In genomic region chr11:31817054-31817620, GRCh38 we compare ENCODE assay signal across 9 cellular contexts. TPM values are rescaled to one million over a fixed set of nuclear protein-coding genes. Genes with fewer than 3 reads are reported as not detected.
DNase-seq lines count a peak whose midpoint lies in the region; ATAC-seq, FAIRE-seq and TF ChIP-seq lines count a peak whose summit lies in the region.
"Had no signal": no experiment of that assay in that cellular context is flagged by ENCODE, and none has a peak within 500 bp of the region (broad histone marks: within the 10 kb centered on the region; RNA-seq: fewer than 3 reads in every experiment).

No MANE protein-coding gene starts in this region.

- peak; percentile 51 for DNase-seq in DMS53 (lab: John Stamatoyannopoulos, UW)
- DNase-seq in DMS53 treated with DMSO at 0.1 percent for 48 hours (lab: John Stamatoyannopoulos, UW; ENCODE audit: unreplicated experiment), result no peak
- peak in 1 of 6 donors; percentile 60 for DNase-seq in pancreas
- DNase-seq in HCEC 1CT, result no peak
- DNase-seq in germinal center (ENCODE audit: low spot score), result no peak

- H3K4me3 ChIP-seq in duodenal mucosa (ENCODE audit: low read depth in 1 of 2, low read length in 2 of 2), result peak overlapping the region; percentile 36 to 43
- H3K4me3 ChIP-seq in pancreas, result peak overlapping the region; percentile 5 to 46 (median 16)

- intact Hi-C loops in pancreas (cut with DNase I), result no loop called here

- H3K9me3 Mint-ChIP-seq in IgD-negative memory B cell, result peaks cover 0 to 7% (median 0%) of the 10 kb centered on the region in 3 donors

- H3K36me3 ChIP-seq in duodenal mucosa (ENCODE audit: control insufficient read depth in 1 of 2, insufficient read depth in 2 of 2, low read length in 2 of 2) (no peaks in the 10 kb centered on the region), pancreas (no peaks in the 10 kb centered on the region)

- H3K27ac ChIP-seq in duodenal mucosa (ENCODE audit: low read depth, low read length), result no peak overlapping the region
- H3K27ac ChIP-seq in pancreas, result peak overlapping the region in 1 of 4 donors; percentile 37

- H3K4me1 ChIP-seq in duodenal mucosa (ENCODE audit: control insufficient read depth in 1 of 2, insufficient read depth in 2 of 2, low read length in 2 of 2), result peaks cover 31 to 40% of the 10 kb centered on the region in 2 donors
- H3K4me1 ChIP-seq in pancreas, result peaks cover 11 to 27% (median 16%) of the 10 kb centered on the region in 3 donors

- H3K9ac ChIP-seq in duodenal mucosa (ENCODE audit: low read depth in 1 of 2, low read length in 2 of 2), result no peak overlapping the region

- H3K36me3 Mint-ChIP-seq in IgD-negative memory B cell, result no peaks in the 10 kb centered on the region

- WGBS in pancreas, 2 donors, result 3 to 5% methylated on average over 48 of the region's 48 CpGs

- peak overlapping the region; percentile 80 to 98 (median 82) for H3K27ac Mint-ChIP-seq in IgD-negative memory B cell

- FAIRE-seq in pancreas (lab: Jason Lieb, UNC), result no peak
- FAIRE-seq: A204.1 had no signal

- peaks cover 12 to 16% (median 15%) of the 10 kb centered on the region in 3 donors for H3K4me1 Mint-ChIP-seq in IgD-negative memory B cell

- H3K27me3 Mint-ChIP-seq in IgD-negative memory B cell, result peaks cover 58% of the 10 kb centered on the region

- H3K4me3 Mint-ChIP-seq in IgD-negative memory B cell, result peak overlapping the region in 3 of 4 donors; percentile 55 to 85 (median 74)

- ATAC-seq in pancreas (peak in 2 of 4 donors; percentile 1 to 10), HG03280 (IDR thresholded peaks at IDR 0.05; ENCODE audit: unreplicated experiment) (no peak)

- H3K9me3 ChIP-seq in duodenal mucosa (ENCODE audit: control insufficient read depth in 1 of 2, low read length in 2 of 2) (no peaks in the 10 kb centered on the region), pancreas (no peaks in the 10 kb centered on the region)

- H3K27me3 ChIP-seq in duodenal mucosa (ENCODE audit: control insufficient read depth in 1 of 2, insufficient read depth in 2 of 2, low read length in 2 of 2) (peaks cover 92 to 98% of the 10 kb centered on the region in 2 donors), pancreas (peaks cover 3 to 69% (median 17%) of the 10 kb centered on the region in 4 donors)

- no peak for TF ChIP-seq CTCF in pancreas (IDR thresholded peaks at IDR 0.05)

RNA-seq across cellular contexts. Expression of gene PAX6, which starts 6.0 kb away (rescaled TPM):
- polyA plus RNA-seq in IgD-negative memory B cell (not detected), pancreas (10 to 100 TPM; 15.9 to 75.0 TPM)
- 10 to 100 TPM in 2 of 6 donors, 1 to 10 TPM in 4; 2.0 to 16.6 (median 6.2) TPM for total RNA-seq in pancreas

Comparison
In these comparisons a context has a peak if more than half of its experiments do, and no peak if none do; other contexts are left out.
1. RNA of gene PAX6, which starts 6.0 kb away (polyA plus RNA-seq): 15.9 to 75.0 TPM in pancreas; not detected in IgD-negative memory B cell (single experiment); every median in the first group is over 10 times any median in the second.